In genomic region chr11:76206327-76207081, GRCh38 we compare ENCODE assay signal across 8 cellular contexts. TPM values are rescaled to one million over a fixed set of nuclear protein-coding genes. Genes with fewer than 3 reads are reported as not detected.
A peak's percentile ranks its signal among the peaks of the same experiment; 100 is the strongest.
DNase-seq lines count a peak whose midpoint lies in the region; ATAC-seq, FAIRE-seq and TF ChIP-seq lines count a peak whose summit lies in the region.

WNT11 (minus strand) TSS chr11:76206502; CDS start chr11:76206407, 95 bp downstream.

- H3K36me3 ChIP-seq in NT2/D1 (ENCODE audit: insufficient read depth, insufficient read length, low read length): no peaks in the 10 kb centered on the region
- no peaks in the 10 kb centered on the region for H3K36me3 ChIP-seq in iPS-20b (ENCODE audit: insufficient read depth, low read depth, low read length)
- H3K36me3 ChIP-seq in small intestine (ENCODE audit: control insufficient read depth in 2 of 2, insufficient read depth in 2 of 2, low read length in 2 of 2): no peaks in the 10 kb centered on the region

- H3K4me3 ChIP-seq in NT2/D1 (ENCODE audit: insufficient read length, low read depth) (peak within 1 kb of the TSS; percentile 43), astrocyte of the cerebellum (ENCODE audit: low read depth, low read length) (peak within 1 kb of the TSS; percentile 42), iPS-20b (ENCODE audit: low read length) (peak within 1 kb of the TSS; percentile 60), small intestine (ENCODE audit: low read depth in 1 of 2, low read length in 2 of 2) (peak within 1 kb of the TSS; percentile 23 to 62)

- FAIRE-seq in GM19239 (lab: Jason Lieb, UNC) (peak; percentile 69), small intestine (lab: Jason Lieb, UNC) (no peak)

- no peaks in the 10 kb centered on the region for H3K9me3 ChIP-seq in NT2/D1 (ENCODE audit: insufficient read depth, low read length)
- no peaks in the 10 kb centered on the region for H3K9me3 ChIP-seq in iPS-20b (ENCODE audit: insufficient read depth, low read depth, low read length)
- H3K9me3 ChIP-seq in small intestine (ENCODE audit: control insufficient read depth, low read depth): no peaks in the 10 kb centered on the region

- no peak for TF ChIP-seq CTCF in astrocyte of the cerebellum (IDR thresholded peaks at IDR 0.05; ENCODE audit: low read depth, low read length, missing control alignments)

- peaks cover 77% of the 10 kb centered on the region for H3K27me3 ChIP-seq in NT2/D1 (ENCODE audit: insufficient read depth, insufficient read length)
- peaks cover 96% of the 10 kb centered on the region for H3K27me3 ChIP-seq in iPS-20b (ENCODE audit: insufficient read depth, low read length)
- H3K27me3 ChIP-seq in small intestine (ENCODE audit: control insufficient read depth in 2 of 2, insufficient read depth in 2 of 2, low read length in 2 of 2): peaks cover 0 to 11% of the 10 kb centered on the region in 2 donors

- WGBS in small intestine, 3 donors: 1% methylated on average over 64 to 80 of the region's 80 CpGs

- in situ Hi-C loops in ACHN (cut with HindIII; ENCODE audit: low pct_ligation_motif_present, low pct_unique_long_range_greater_than_20kb, low sequenced_read_pairs) (no loop called here), astrocyte of the cerebellum (cut with HindIII; ENCODE audit: low sequenced_read_pairs) (no loop called here)

- H3K4me1 ChIP-seq in NT2/D1 (ENCODE audit: insufficient read depth, insufficient read length) (peaks cover 7% of the 10 kb centered on the region), iPS-20b (ENCODE audit: insufficient read depth, low read length) (peaks cover 6% of the 10 kb centered on the region; the same call in 1 of the 2 replicates), small intestine (ENCODE audit: control insufficient read depth in 2 of 2, insufficient read depth in 1 of 2, low read depth in 1 of 2, low read length in 1 of 2) (peaks cover 0 to 7% of the 10 kb centered on the region in 2 donors)

- ATAC-seq in HG02588 (IDR thresholded peaks at IDR 0.05; ENCODE audit: unreplicated experiment): no peak
- no peak for ATAC-seq in GM21390 (IDR thresholded peaks at IDR 0.05; ENCODE audit: unreplicated experiment)

- DNase-seq in ACHN (peak; percentile 32), GM19239 (ENCODE audit: insufficient read length, low spot score) (no peak), NT2/D1 (ENCODE audit: low read depth, low spot score) (no peak), astrocyte of the cerebellum (ENCODE audit: low read depth) (no peak), small intestine (peak; percentile 82)

- H3K9ac ChIP-seq in NT2/D1 (ENCODE audit: insufficient read length, low read depth) (peak within 1 kb of the TSS; percentile 74), iPS-20b (ENCODE audit: low read depth, low read length) (no peak within 1 kb of the TSS)

- H3K27ac ChIP-seq in iPS-20b (ENCODE audit: low read length) (no peak within 1 kb of the TSS), small intestine (ENCODE audit: low read depth in 1 of 2, low read length in 1 of 2) (no peak within 1 kb of the TSS)

RNA-seq across cellular contexts. Expression of gene WNT11, which starts in this region (rescaled TPM):
- 1 to 10 TPM; 2.1 to 7.3 (median 3.4) TPM for polyA plus RNA-seq in small intestine

Comparison
In these comparisons a context has a peak if more than half of its experiments do, and no peak if none do; other contexts are left out.
1. DNase-seq: peak in ACHN (single experiment) and small intestine (single experiment); none in GM19239 (single experiment), NT2/D1 (single experiment) and astrocyte of the cerebellum (single experiment).
2. Peak in every context shown above with its lines, with median percentiles within 50 percentile points of each other: H3K4me3 ChIP-seq.